Comparison of ENCODE assay signal across 8 cellular contexts in the genomic region with DNA sequence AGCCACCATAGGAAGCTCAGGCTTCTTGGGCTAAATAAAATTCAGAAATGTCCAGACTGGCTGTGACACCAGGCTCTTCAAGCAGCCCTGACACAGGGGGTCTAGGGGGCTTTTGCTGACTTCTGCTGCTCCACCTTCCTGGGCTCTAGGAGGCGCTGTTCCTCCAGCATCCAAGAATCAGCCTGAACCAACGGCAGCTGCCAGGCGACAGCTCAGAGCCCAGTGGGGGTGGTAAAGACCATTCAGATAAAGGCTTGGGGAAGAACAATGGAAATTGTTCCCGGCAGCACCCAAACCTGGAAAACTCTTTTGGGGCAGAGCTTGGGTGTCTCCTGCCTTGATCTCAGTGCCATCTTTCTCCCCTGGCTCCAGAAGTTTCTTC. TPM values are rescaled to one million over a fixed set of nuclear protein-coding genes. Genes with fewer than 3 reads are reported as not detected.
A peak's percentile ranks its signal among the peaks of the same experiment; 100 is the strongest.
DNase-seq lines count a peak whose midpoint lies in the region; ATAC-seq and TF ChIP-seq lines count a peak whose summit lies in the region.

No MANE protein-coding gene starts in this region.

- no peaks in the 10 kb centered on the region for H3K36me3 ChIP-seq in BJ (ENCODE audit: control insufficient read depth, insufficient read depth, low read length)
- H3K36me3 ChIP-seq in naive thymus-derived CD4-positive, alpha-beta T cell (ENCODE audit: control insufficient read depth in 2 of 3, insufficient read depth in 3 of 3, low read length in 3 of 3) = no peaks in the 10 kb centered on the region

- H3K9me3 Mint-ChIP-seq in activated CD4-positive, alpha-beta T cell treated with anti-CD3 and anti-CD28 coated beads for 36 hours (ENCODE audit: low read depth) = no peaks in the 10 kb centered on the region
- peaks cover 0 to 4% (median 0%) of the 10 kb centered on the region in 11 donors for H3K9me3 Mint-ChIP-seq in naive thymus-derived CD4-positive, alpha-beta T cell

- H3K27me3 Mint-ChIP-seq in activated CD4-positive, alpha-beta T cell treated with anti-CD3 and anti-CD28 coated beads for 36 hours = no peaks in the 10 kb centered on the region
- H3K27me3 Mint-ChIP-seq in naive thymus-derived CD4-positive, alpha-beta T cell = peaks cover 0 to 6% (median 0%) of the 10 kb centered on the region in 5 donors

- no peak overlapping the region for H3K4me3 Mint-ChIP-seq in activated CD4-positive, alpha-beta T cell treated with anti-CD3 and anti-CD28 coated beads for 36 hours
- no peak overlapping the region for H3K4me3 Mint-ChIP-seq in naive thymus-derived CD4-positive, alpha-beta T cell

- peaks cover 5% of the 10 kb centered on the region for H3K27me3 ChIP-seq in BJ (ENCODE audit: control insufficient read depth, insufficient read depth, low read length)
- H3K27me3 ChIP-seq in dorsolateral prefrontal cortex = no peaks in the 10 kb centered on the region
- no peaks in the 10 kb centered on the region for H3K27me3 ChIP-seq in naive thymus-derived CD4-positive, alpha-beta T cell (ENCODE audit: control insufficient read depth in 2 of 2, insufficient read depth in 2 of 2, low read length in 2 of 2)

- H3K4me1 ChIP-seq in naive thymus-derived CD4-positive, alpha-beta T cell (ENCODE audit: control insufficient read depth in 2 of 2, insufficient read depth in 2 of 2, low read length in 2 of 2) = no peaks in the 10 kb centered on the region

- POLR2A ChIA-PET in BJ (lab: Charles Lee) = no interaction called here
- POLR2A ChIA-PET in activated CD4-positive, alpha-beta T cell treated with anti-CD3 and anti-CD28 coated beads for 36 hours (lab: Charles Lee) = interaction anchor here (0.6 to 1.2 kb wide), 4 partner anchors 49 to 1473 kb away, joined by 3 to 4 read pairs (median 3); no protein-coding TSS in a partner anchor
- POLR2A ChIA-PET in naive thymus-derived CD4-positive, alpha-beta T cell (lab: Charles Lee) = interaction anchor here (0.6 to 2.0 kb wide), 4 partner anchors 21 to 523 kb away, joined by 3 to 8 read pairs (median 4); partner anchors contain the start of gene PSTPIP1

- H3K27ac Mint-ChIP-seq in activated CD4-positive, alpha-beta T cell treated with anti-CD3 and anti-CD28 coated beads for 36 hours = no peak overlapping the region
- peak overlapping the region in 1 of 9 donors; percentile 36 for H3K27ac Mint-ChIP-seq in naive thymus-derived CD4-positive, alpha-beta T cell

- intact Hi-C loops in activated CD4-positive, alpha-beta T cell treated with anti-CD3 and anti-CD28 coated beads for 36 hours (cut with DNase I, micrococcal nuclease) = loop anchor here (1.0 to 10.0 kb wide), 10 partner anchors 24 to 570 kb away; no protein-coding TSS in a partner anchor
- intact Hi-C loops in dorsolateral prefrontal cortex (cut with DNase I) = loop anchor here in 1 of 2 donors (5.0 kb wide), 1 partner anchor 54 kb away; no protein-coding TSS in a partner anchor
- intact Hi-C loops in naive thymus-derived CD4-positive, alpha-beta T cell (cut with micrococcal nuclease) = loop anchor here (1.0 to 10.0 kb wide), 10 partner anchors 21 to 570 kb away; partner anchors contain the start of genes PSTPIP1 (in 1 of the 2) and TSPAN3 (in 1 of the 2)

- DNase-seq in BJ (ENCODE audit: low read depth) = no peak
- peak; percentile 41 for DNase-seq in Jurkat, Clone E6-1 (ENCODE audit: low read depth, low spot score)
- peak; percentile 86 for DNase-seq in activated CD4-positive, alpha-beta T cell treated with anti-CD3 and anti-CD28 coated beads for 36 hours
- DNase-seq in dorsolateral prefrontal cortex = peak in 6 of 10 donors; percentile 51 to 73 (median 64)
- peak in 8 of 9 donors; percentile 26 to 65 (median 52) for DNase-seq in naive thymus-derived CD4-positive, alpha-beta T cell
- DNase-seq in NCI-H774 (lab: John Stamatoyannopoulos, UW) = no peak

- H3K9me3 ChIP-seq in naive thymus-derived CD4-positive, alpha-beta T cell (ENCODE audit: control insufficient read depth in 2 of 3, low read length in 3 of 3) = no peaks in the 10 kb centered on the region

- ATAC-seq in activated CD4-positive, alpha-beta T cell treated with anti-CD3 and anti-CD28 coated beads for 36 hours = peak; percentile 81
- peak; percentile 71 for ATAC-seq in naive thymus-derived CD4-positive, alpha-beta T cell
- ATAC-seq in GM18870 (IDR thresholded peaks at IDR 0.05; ENCODE audit: unreplicated experiment) (no peak), HG02973 (IDR thresholded peaks at IDR 0.05; ENCODE audit: unreplicated experiment) (no peak)

- H3K27ac ChIP-seq in dorsolateral prefrontal cortex = peak overlapping the region in 22 of 59 donors; percentile 0 to 69 (median 30)
- H3K27ac ChIP-seq in naive thymus-derived CD4-positive, alpha-beta T cell (ENCODE audit: low read depth, low read length) = no peak overlapping the region

- no peak overlapping the region for H3K4me3 ChIP-seq in BJ (ENCODE audit: low read depth, low read length)
- H3K4me3 ChIP-seq in Jurkat, Clone E6-1 (ENCODE audit: low read length) = no peak overlapping the region
- H3K4me3 ChIP-seq in dorsolateral prefrontal cortex = peak overlapping the region in 20 of 59 donors; percentile 4 to 45 (median 16)
- H3K4me3 ChIP-seq in naive thymus-derived CD4-positive, alpha-beta T cell (ENCODE audit: low read length) = no peak overlapping the region

- no peaks in the 10 kb centered on the region for H3K36me3 Mint-ChIP-seq in activated CD4-positive, alpha-beta T cell treated with anti-CD3 and anti-CD28 coated beads for 36 hours (ENCODE audit: low read depth)
- H3K36me3 Mint-ChIP-seq in naive thymus-derived CD4-positive, alpha-beta T cell = peaks cover 0 to 4% (median 0%) of the 10 kb centered on the region in 5 donors

- CTCF ChIA-PET in BJ (lab: Yijun Ruan, JAX) = interaction anchor here (0.9 to 2.3 kb wide), 7 partner anchors 9 to 570 kb away, joined by 3 to 9 read pairs (median 4); no protein-coding TSS in a partner anchor
- CTCF ChIA-PET in activated CD4-positive, alpha-beta T cell treated with anti-CD3 and anti-CD28 coated beads for 36 hours (lab: Charles Lee) = interaction anchor here (0.6 to 9.8 kb wide), 43 partner anchors 10 to 748 kb away, joined by 3 to 87 read pairs (median 4); partner anchors contain the start of gene PSTPIP1
- CTCF ChIA-PET in naive thymus-derived CD4-positive, alpha-beta T cell (lab: Charles Lee) = interaction anchor here (0.5 to 2.9 kb wide), 18 partner anchors 15 to 570 kb away, joined by 3 to 18 read pairs (median 5); partner anchors contain the start of gene PSTPIP1

- TF ChIP-seq CTCF in BJ (IDR thresholded peaks at IDR 0.05; ENCODE audit: insufficient read depth, low read depth, low read length) = peak; percentile 44
- TF ChIP-seq CTCF in dorsolateral prefrontal cortex (IDR thresholded peaks at IDR 0.05 in 54 of 56, conservative IDR thresholded peaks at IDR 0.05 in 2 of 56; ENCODE audit: low read depth in 1 of 56, partially characterized antibody in 56 of 56) = peak; percentile 8 to 86 (median 64)

- H3K4me1 Mint-ChIP-seq in activated CD4-positive, alpha-beta T cell treated with anti-CD3 and anti-CD28 coated beads for 36 hours = peaks cover 17% of the 10 kb centered on the region
- H3K4me1 Mint-ChIP-seq in naive thymus-derived CD4-positive, alpha-beta T cell = peaks cover 6 to 35% (median 16%) of the 10 kb centered on the region in 7 donors

RNA-seq across cellular contexts. Expression of gene PSTPIP1, which starts 21.6 kb away (rescaled TPM):
- polyA plus RNA-seq in BJ (2011; rRNA removed) = not detected in 2 replicates
- not detected in 2 replicates for polyA minus RNA-seq in BJ (2011; rRNA and poly(A)+ RNA removed)
- 10.3 TPM for polyA plus RNA-seq in Jurkat, Clone E6-1 (2012; ENCODE audit: insufficient read depth, insufficient read length)
- 100 to 1,000 TPM; 100 to 125 TPM for total RNA-seq in activated CD4-positive, alpha-beta T cell treated with anti-CD3 and anti-CD28 coated beads for 36 hours
- total RNA-seq in dorsolateral prefrontal cortex = 10 to 100 TPM in 5 of 120 experiments, 1 to 10 TPM in 115; 1.7 to 14.5 (median 5.3) TPM
- total RNA-seq in naive thymus-derived CD4-positive, alpha-beta T cell = 100 to 1,000 TPM; 101 to 182 (median 146) TPM
- 10 to 100 TPM; 29.1 to 38.2 TPM for polyA plus RNA-seq in naive thymus-derived CD4-positive, alpha-beta T cell

RNA-seq across cellular contexts. Expression of gene RCN2, which starts 41.8 kb away (rescaled TPM):
- 30.8 and 68.5 TPM in 2 replicates for polyA plus RNA-seq in BJ (2011; rRNA removed)
- 4.3 and 6.7 TPM in 2 replicates for polyA minus RNA-seq in BJ (2011; rRNA and poly(A)+ RNA removed)
- 71.4 TPM for polyA plus RNA-seq in Jurkat, Clone E6-1 (2012; ENCODE audit: insufficient read depth, insufficient read length)
- total RNA-seq in activated CD4-positive, alpha-beta T cell treated with anti-CD3 and anti-CD28 coated beads for 36 hours = 10 to 100 TPM; 16.6 to 18.9 TPM
- total RNA-seq in dorsolateral prefrontal cortex = 10 to 100 TPM; 30.8 to 80.2 (median 58.9) TPM
- 10 to 100 TPM; 16.7 to 30.5 (median 28.1) TPM for total RNA-seq in naive thymus-derived CD4-positive, alpha-beta T cell
- polyA plus RNA-seq in naive thymus-derived CD4-positive, alpha-beta T cell = 10 to 100 TPM; 40.2 to 45.7 TPM

Comparison
In these comparisons a context has a peak if more than half of its experiments do, and no peak if none do; other contexts are left out.
1. DNase-seq: peak in Jurkat, Clone E6-1 (single experiment), activated CD4-positive, alpha-beta T cell treated with anti-CD3 and anti-CD28 coated beads for 36 hours (single experiment), dorsolateral prefrontal cortex (6 of 10) and naive thymus-derived CD4-positive, alpha-beta T cell (8 of 9); none in BJ (single experiment) and NCI-H774 (single experiment).
2. ATAC-seq: peak in activated CD4-positive, alpha-beta T cell treated with anti-CD3 and anti-CD28 coated beads for 36 hours (single experiment) and naive thymus-derived CD4-positive, alpha-beta T cell (single experiment); none in GM18870 (single experiment) and HG02973 (single experiment).
3. RNA of gene PSTPIP1, which starts 21.6 kb away (total RNA-seq): 101 to 182 TPM in naive thymus-derived CD4-positive, alpha-beta T cell and 100 to 125 TPM in activated CD4-positive, alpha-beta T cell treated with anti-CD3 and anti-CD28 coated beads for 36 hours; 1.7 to 14.5 TPM in dorsolateral prefrontal cortex; every median in the first group is over 4 times any median in the second.